Comparison of ENCODE assay signal across 18 cellular contexts in genomic region chr14:52937306-52937705, GRCh38. TPM values are rescaled to one million over a fixed set of nuclear protein-coding genes. Genes with fewer than 3 reads are reported as not detected.
DNase-seq lines count a peak whose midpoint lies in the region; ATAC-seq, FAIRE-seq and TF ChIP-seq lines count a peak whose summit lies in the region.
"Had no signal": no experiment of that assay in that cellular context is flagged by ENCODE, and none has a peak within 500 bp of the region (broad histone marks: within the 10 kb centered on the region; RNA-seq: fewer than 3 reads in every experiment).

No MANE protein-coding gene starts in this region.

- 46% methylated on average over 4 of the region's 4 CpGs for WGBS in GM12878 (ENCODE audit: insufficient coverage, insufficient replicate concordance, low lambda C conversion rate, missing lambda C conversion rate)

- H4K20me1 ChIP-seq in GM12878 (ENCODE audit: control insufficient read depth, insufficient read depth): no peaks in the 10 kb centered on the region

- ATAC-seq in GM12878: peak; percentile 46
- ATAC-seq in lower lobe of right lung: peak; percentile 66 to 87
- ATAC-seq in GM19035 (IDR thresholded peaks at IDR 0.05; ENCODE audit: unreplicated experiment): no peak
- ATAC-seq: PC-3 had no signal

- no peak for TF ChIP-seq RAD21 in GM12878 (IDR thresholded peaks at IDR 0.05; ENCODE audit: insufficient read depth, low read depth, low read length)

- H3K4me3 ChIP-seq in ACC112 (ENCODE audit: low read depth, low read length): no peak overlapping the region
- no peak overlapping the region for H3K4me3 ChIP-seq in GM12878
- H3K4me3 ChIP-seq in lower lobe of right lung: no peak overlapping the region
- H3K4me3 ChIP-seq in skeletal muscle satellite cell (ENCODE audit: low read length): no peak overlapping the region

- DNase-seq in GM12878 (ENCODE audit: low read depth, low spot score) (no peak), lower lobe of right lung (no peak), NCI-H1417 (lab: John Stamatoyannopoulos, UW) (no peak), NCI-H1092 treated with DMSO at 0.1 percent for 48 hours (lab: John Stamatoyannopoulos, UW) (no peak), inferior parietal cortex (ENCODE audit: extremely low spot score) (no peak)
- DNase-seq: 8988T, C1 segment of cervical spinal cord, GOT3, KBM-7, NCI-H1092, NCI-H1694 treated with DMSO at 0.1 percent for 48 hours, NCI-H69, PC-3 had no signal

- TF ChIP-seq EP300 in GM12878 (IDR thresholded peaks at IDR 0.05; ENCODE audit: borderline replicate concordance in 1 of 2, control insufficient read depth in 1 of 2, low read depth in 2 of 2, low read length in 2 of 2): no peak

- no peak for FAIRE-seq in GM12878 (lab: Jason Lieb, UNC)
- FAIRE-seq: GM12891 had no signal

- H3K27me3 ChIP-seq in ACC112 (ENCODE audit: insufficient read depth, low read length) (no peaks in the 10 kb centered on the region), GM12878 (replicated peaks in 1 of 2; ENCODE audit: control insufficient read depth in 2 of 2, insufficient read depth in 2 of 2, low read length in 1 of 2) (no peaks in the 10 kb centered on the region; a peak in 1 of 4 replicates), lower lobe of right lung (ENCODE audit: low read depth) (no peaks in the 10 kb centered on the region), skeletal muscle satellite cell (ENCODE audit: control insufficient read depth, insufficient read depth, low read length) (no peaks in the 10 kb centered on the region)

- BruUV-seq in GM12878 (replicated peaks; lab: Mats Ljungman, UMichigan): no TSS peak

- H3K9me3 ChIP-seq in GM12878 (replicated peaks; ENCODE audit: control insufficient read depth, insufficient read depth, low read length): no peaks in the 10 kb centered on the region
- H3K9me3 ChIP-seq in lower lobe of right lung: no peaks in the 10 kb centered on the region
- no peaks in the 10 kb centered on the region for H3K9me3 ChIP-seq in skeletal muscle satellite cell (replicated peaks; ENCODE audit: low read length)

- H3K4me1 ChIP-seq in ACC112 (ENCODE audit: control insufficient read depth, insufficient read depth, low read length, unreplicated experiment) (peaks cover 65% of the 10 kb centered on the region), GM12878 (ENCODE audit: control insufficient read depth, insufficient read depth, low read length) (no peaks in the 10 kb centered on the region), lower lobe of right lung (peaks cover 56% of the 10 kb centered on the region), skeletal muscle satellite cell (ENCODE audit: control insufficient read depth, insufficient read depth, low read length) (peaks cover 62% of the 10 kb centered on the region)

- H3K9ac ChIP-seq in GM12878 (ENCODE audit: control insufficient read depth, insufficient read depth, low read length) (no peak overlapping the region), skeletal muscle satellite cell (ENCODE audit: low read depth, low read length) (no peak overlapping the region)

- H3K79me2 ChIP-seq in ACC112 (ENCODE audit: control insufficient read depth, insufficient read depth, low read length, unreplicated experiment) (peaks cover 96% of the 10 kb centered on the region), GM12878 (ENCODE audit: control insufficient read depth, insufficient read depth, low read length) (no peaks in the 10 kb centered on the region)

- POLR2A ChIA-PET in GM12878 (lab: Charles Lee): interaction anchor here (1.0 to 1.5 kb wide), 2 partner anchors 9 to 10 kb away, joined by 3 to 5 read pairs; no protein-coding TSS in a partner anchor

- in situ Hi-C loops in GM12878 (cut with MboI): no loop called here

- SMC1A ChIA-PET in GM12878 (lab: Charles Lee; ENCODE audit: uncharacterized antibody, unreplicated experiment): interaction anchor here (0.8 to 5.5 kb wide), 6 partner anchors 8 to 252 kb away, joined by 3 to 79 read pairs (median 10); no protein-coding TSS in a partner anchor

- intact Hi-C loops in GM12878 (cut with micrococcal nuclease; ENCODE audit: unreplicated experiment): no loop called here
- intact Hi-C loops in lower lobe of right lung (cut with DNase I): no loop called here

- no peak for TF ChIP-seq CTCF in GM12878 (IDR thresholded peaks at IDR 0.05 in 2 of 3, conservative IDR thresholded peaks at IDR 0.05 in 1 of 3; ENCODE audit: control insufficient read depth in 2 of 3, extremely low read depth in 1 of 3, insufficient read depth in 1 of 3, low read depth in 3 of 3, low read length in 3 of 3)
- TF ChIP-seq CTCF in lower lobe of right lung (IDR thresholded peaks at IDR 0.05): no peak

- H2AFZ ChIP-seq in ACC112 (ENCODE audit: low read length, unreplicated experiment) (no peak overlapping the region), GM12878 (ENCODE audit: control insufficient read depth, low read depth, low read length) (no peak overlapping the region)

- H3K36me3 ChIP-seq in ACC112 (ENCODE audit: insufficient read depth, low read length): peaks cover 3% of the 10 kb centered on the region; the same call in 1 of the 2 replicates
- H3K36me3 ChIP-seq in GM12878 (ENCODE audit: control insufficient read depth in 2 of 2, insufficient read depth in 2 of 2, low read length in 1 of 2): no peaks in the 10 kb centered on the region
- no peaks in the 10 kb centered on the region for H3K36me3 ChIP-seq in lower lobe of right lung
- peaks cover 23% of the 10 kb centered on the region for H3K36me3 ChIP-seq in skeletal muscle satellite cell (ENCODE audit: insufficient read depth, low read length)

- CTCF ChIA-PET in GM12878 (lab: Yijun Ruan, JAX): interaction anchor here (1.7 kb wide), 1 partner anchor 14 kb away, joined by 4 read pairs; no protein-coding TSS in a partner anchor

- TF ChIP-seq POLR2A in GM12878 (IDR thresholded peaks at IDR 0.05; ENCODE audit: low read depth, low read length): no peak

- no peak overlapping the region for H3K4me2 ChIP-seq in GM12878 (ENCODE audit: control insufficient read depth, insufficient read depth)
- peak overlapping the region; percentile 27 for H3K4me2 ChIP-seq in skeletal muscle satellite cell (ENCODE audit: low read length)

- 0 out of 2 replicates have a peak overlapping the region, but pooled peaks have one; percentile 0 for H3K27ac ChIP-seq in ACC112 (ENCODE audit: low read depth, low read length)
- H3K27ac ChIP-seq in GM12878 (ENCODE audit: control insufficient read depth, insufficient read depth): no peak overlapping the region
- H3K27ac ChIP-seq in lower lobe of right lung: no peak overlapping the region
- H3K27ac ChIP-seq: HL-60 had no signal

- RAD21 ChIA-PET in GM12878 (lab: Charles Lee; ENCODE audit: unreplicated experiment): interaction anchor here (0.5 to 4.3 kb wide), 3 partner anchors 12 to 241 kb away, joined by 3 to 19 read pairs (median 5); no protein-coding TSS in a partner anchor

TF ChIP-seq in GM12878, 131 proteins besides CTCF, POLR2A, EP300 and RAD21:
- TF ChIP-seq RAD51 (IDR thresholded peaks at IDR 0.05) (no peak), TBL1XR1 (IDR thresholded peaks at IDR 0.05; ENCODE audit: low read depth, low read length) (no peak), ASH2L (IDR thresholded peaks at IDR 0.05; ENCODE audit: borderline replicate concordance, low read depth) (no peak), SREBF2 (IDR thresholded peaks at IDR 0.05; ENCODE audit: low read length) (no peak), NKRF (conservative IDR thresholded peaks at IDR 0.05) (no peak), ZNF384 (IDR thresholded peaks at IDR 0.05; ENCODE audit: borderline replicate concordance, low read depth, low read length) (no peak), NR2F1 (conservative IDR thresholded peaks at IDR 0.05) (no peak), ESRRA (IDR thresholded peaks at IDR 0.05; ENCODE audit: low read length) (no peak), RELA (IDR thresholded peaks at IDR 0.05; ENCODE audit: borderline replicate concordance, partially characterized antibody) (no peak), POU2F2 (IDR thresholded peaks at IDR 0.05; ENCODE audit: borderline replicate concordance, low read depth, low read length) (no peak)
TF ChIP-seq in GM12878: peak in this region for 0.

RNA-seq across cellular contexts. Expression of gene FERMT2, which starts 13.5 kb away (rescaled TPM):
- total RNA-seq in GM12878 (2013; cell fraction: nucleolus; rRNA removed): 49.5 and 53.7 TPM in 2 replicates
- total RNA-seq in GM12878 (2014; rRNA removed) (20.8 and 25.2 TPM in 2 replicates), GM12878 (2014; rRNA removed; fragmentation: Illumina TruSeq; extraction: Trizol) (23.7 and 24.6 TPM in 2 replicates), GM12878 (2021) (22.6 and 26.6 TPM in 2 replicates), lower lobe of right lung (86.0 TPM)
- 1.2 TPM for polyA plus RNA-seq in GM12878 (2011; ENCODE audit: low read depth)
- polyA plus RNA-seq in GM12878 (2011; rRNA removed) (6.1 and 8.9 TPM in 2 replicates), GM12878 (2014; fragmentation: Illumina TruSeq; extraction: Trizol) (35.5 and 42.5 TPM in 2 replicates), GM12878 (2014; fragmentation: Nextera tagmentation; extraction: Ambion mirVana) (1 to 10 TPM; 4.9 to 8.6 TPM), GM12878 (2014; rRNA removed) (15.6 and 19.7 TPM in 2 replicates), GM12878 (2016; fragmentation: Nextera tagmentation; extraction: Ambion mirVana) (10 to 100 TPM; 16.9 to 19.3 TPM)
- polyA plus RNA-seq in GM12878 (2011; cell fraction: cytosol; rRNA removed): 2.0 and 2.4 TPM in 2 replicates
- 4.9 and 5.3 TPM in 2 replicates for polyA plus RNA-seq in GM12878 (2011; cell fraction: nucleus; rRNA removed)
- 1.6 and 1.7 TPM in 2 replicates for polyA plus RNA-seq in GM12878 (2012)
- polyA minus RNA-seq in GM12878 (2011; rRNA and poly(A)+ RNA removed): 3.5 and 4.6 TPM in 2 replicates
- polyA minus RNA-seq in GM12878 (2011; cell fraction: cytosol; rRNA and poly(A)+ RNA removed): 2.6 and 3.5 TPM in 2 replicates
- 1.5 and 2.3 TPM in 2 replicates for polyA minus RNA-seq in GM12878 (2011; cell fraction: nucleus; rRNA and poly(A)+ RNA removed)
- total RNA-seq in skeletal muscle satellite cell (2012; rRNA removed): 132 and 161 TPM in 2 replicates
